Comparison of ENCODE assay signal across 13 cellular contexts in the genomic region with DNA sequence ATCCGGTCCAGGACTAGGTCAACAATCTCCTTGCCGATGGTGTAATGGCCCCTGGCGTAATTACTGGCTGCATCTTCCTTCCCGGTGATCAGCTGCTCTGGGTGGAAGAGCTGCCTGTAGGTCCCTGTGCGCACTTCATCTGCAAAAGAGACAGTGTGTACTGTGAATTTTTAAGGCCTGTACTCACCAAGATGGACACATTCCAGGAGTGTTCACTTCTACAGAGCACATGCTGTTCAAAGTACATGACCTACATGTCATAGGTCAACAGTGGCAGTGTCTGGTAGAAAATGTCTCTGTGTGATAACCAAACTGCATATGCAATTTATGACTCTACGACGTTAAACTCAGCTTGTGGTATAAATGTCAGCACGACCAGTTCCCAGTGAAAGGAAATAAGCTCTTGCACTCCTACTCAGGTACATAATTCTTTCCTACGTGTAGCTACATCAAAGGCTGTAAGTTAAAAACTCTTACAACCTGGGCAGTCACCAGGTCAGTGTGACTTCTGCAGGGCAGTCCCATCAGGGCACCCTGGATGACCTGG. TPM values are rescaled to one million over a fixed set of nuclear protein-coding genes. Genes with fewer than 3 reads are reported as not detected.
DNase-seq lines count a peak whose midpoint lies in the region; ATAC-seq, FAIRE-seq and TF ChIP-seq lines count a peak whose summit lies in the region.
"Not testable (repeated sequence)": the region's sequence is repeated elsewhere in the genome, so short reads cannot be mapped to it uniquely, and the experiment has no call there.
"Had no signal": no experiment of that assay in that cellular context is flagged by ENCODE, and none has a peak within 500 bp of the region (broad histone marks: within the 10 kb centered on the region; RNA-seq: fewer than 3 reads in every experiment).

No MANE protein-coding gene starts in this region.

- H3K27me3 ChIP-seq in K562 (ENCODE audit: control insufficient read depth in 2 of 2, insufficient read depth in 2 of 2, low read length in 2 of 2); heart right ventricle; right cardiac atrium (ENCODE audit: control insufficient read depth, insufficient read depth); right lobe of liver: not testable (repeated sequence)

- not testable (repeated sequence) for DNase-seq in activated CD4-positive, alpha-beta T cell treated with anti-CD3 and anti-CD28 coated beads for 36 hours; heart right ventricle; right cardiac atrium; right lobe of liver; urothelium cell line (ENCODE audit: low spot score)
- DNase-seq in K562 (ENCODE audit: extremely low read depth in 1 of 4, low spot score in 3 of 4): peak in 1 of 4 experiments; percentile 41

- not testable (repeated sequence) for H3K36me3 Mint-ChIP-seq in activated CD4-positive, alpha-beta T cell treated with anti-CD3 and anti-CD28 coated beads for 36 hours (ENCODE audit: low read depth)

- H3K4me1 Mint-ChIP-seq in activated CD4-positive, alpha-beta T cell treated with anti-CD3 and anti-CD28 coated beads for 36 hours: not testable (repeated sequence)

- not testable (repeated sequence) for TF ChIP-seq CTCF in C4-2B (conservative IDR thresholded peaks at IDR 0.05); K562 (IDR thresholded peaks at IDR 0.05 in 2 of 3, conservative IDR thresholded peaks at IDR 0.05 in 1 of 3; ENCODE audit: insufficient read depth in 2 of 3, low read depth in 1 of 3, low read length in 3 of 3); heart right ventricle (IDR thresholded peaks at IDR 0.05); right lobe of liver (IDR thresholded peaks at IDR 0.05)

- not testable (repeated sequence) for H3K4me3 ChIP-seq in K562; heart right ventricle; right cardiac atrium (ENCODE audit: low read length); right lobe of liver

- peak; percentile 42 for ATAC-seq in activated CD4-positive, alpha-beta T cell treated with anti-CD3 and anti-CD28 coated beads for 36 hours
- peak; percentile 69 for ATAC-seq in K562
- ATAC-seq in heart right ventricle: peak in 7 of 8 donors; percentile 46 to 87 (median 60)
- peak; percentile 67 to 82 for ATAC-seq in right cardiac atrium
- peak; percentile 82 to 89 (median 86) for ATAC-seq in right lobe of liver

- in situ Hi-C loops in K562 (cut with MboI): not testable (repeated sequence)

- CTCF ChIA-PET in activated CD4-positive, alpha-beta T cell treated with anti-CD3 and anti-CD28 coated beads for 36 hours (lab: Charles Lee); K562 (lab: Yijun Ruan, JAX; ENCODE audit: low intra/inter-chr PET ratio): not testable (repeated sequence)

- H3K79me2 ChIP-seq in K562 (ENCODE audit: control insufficient read depth, insufficient read depth, low read length): not testable (repeated sequence)

- H3K27me3 Mint-ChIP-seq in activated CD4-positive, alpha-beta T cell treated with anti-CD3 and anti-CD28 coated beads for 36 hours: not testable (repeated sequence)

- H3K9me3 Mint-ChIP-seq in activated CD4-positive, alpha-beta T cell treated with anti-CD3 and anti-CD28 coated beads for 36 hours (ENCODE audit: low read depth): not testable (repeated sequence)

- FAIRE-seq in K562 (lab: Jason Lieb, UNC) (peak; percentile 88), urothelium cell line (lab: Jason Lieb, UNC) (peak; percentile 46)

- H3K27ac Mint-ChIP-seq in activated CD4-positive, alpha-beta T cell treated with anti-CD3 and anti-CD28 coated beads for 36 hours: not testable (repeated sequence)

- not testable (repeated sequence) for H3K9me3 ChIP-seq in K562 (replicated peaks; ENCODE audit: control insufficient read depth, insufficient read depth, low read depth, low read length); heart right ventricle; right cardiac atrium (ENCODE audit: control insufficient read depth, low read length); right lobe of liver

- WGBS in K562 (ENCODE audit: insufficient coverage, low coverage, missing lambda C conversion rate): 10% methylated on average over 8 of the region's 9 CpGs
- 51 to 65% methylated on average over 9 of the region's 9 CpGs for WGBS in heart right ventricle, 2 donors
- WGBS in right cardiac atrium: 66% methylated on average over 9 of the region's 9 CpGs
- 56% methylated on average over 5 of the region's 9 CpGs for WGBS in right lobe of liver (ENCODE audit: insufficient coverage, low coverage, low lambda C conversion rate, missing lambda C conversion rate)

- H3K4me3 Mint-ChIP-seq in activated CD4-positive, alpha-beta T cell treated with anti-CD3 and anti-CD28 coated beads for 36 hours: not testable (repeated sequence)

- H3K27ac ChIP-seq in C4-2B: peak overlapping the region; percentile 72
- H3K27ac ChIP-seq in K562 (ENCODE audit: extremely low read depth, low read depth, low read length); right lobe of liver: not testable (repeated sequence)
- peak overlapping the region in 4 of 10 donors; percentile 47 to 80 (median 64) for H3K27ac ChIP-seq in heart right ventricle
- peak overlapping the region; percentile 45 for H3K27ac ChIP-seq in right cardiac atrium (ENCODE audit: low read length)

- not testable (repeated sequence) for H3K4me2 ChIP-seq in K562 (ENCODE audit: insufficient read depth, low read length)

- POLR2A ChIA-PET in activated CD4-positive, alpha-beta T cell treated with anti-CD3 and anti-CD28 coated beads for 36 hours (lab: Charles Lee); K562 (lab: Yijun Ruan, JAX): not testable (repeated sequence)

- H3K9me1 ChIP-seq in K562 (ENCODE audit: control insufficient read depth, insufficient read depth, low read length): not testable (repeated sequence)

- peak overlapping the region; percentile 51; the same call in 1 of the 2 replicates for H2AFZ ChIP-seq in K562 (ENCODE audit: low read depth, low read length)

- intact Hi-C loops in activated CD4-positive, alpha-beta T cell treated with anti-CD3 and anti-CD28 coated beads for 36 hours (cut with DNase I, micrococcal nuclease); K562 (cut with micrococcal nuclease); heart right ventricle (cut with DNase I); right cardiac atrium (cut with DNase I); right lobe of liver (cut with DNase I): not testable (repeated sequence)

- H3K4me1 ChIP-seq in K562 (replicated peaks in 1 of 2; ENCODE audit: control insufficient read depth in 2 of 2, insufficient read depth in 2 of 2, low read length in 2 of 2); right cardiac atrium (ENCODE audit: control insufficient read depth, insufficient read depth, low read length); right lobe of liver: not testable (repeated sequence)
- peaks cover 0 to 14% (median 0%) of the 10 kb centered on the region in 9 donors for H3K4me1 ChIP-seq in heart right ventricle

- not testable (repeated sequence) for BruUV-seq in K562 (replicated peaks; lab: Mats Ljungman, UMichigan)

- TF ChIP-seq EP300 in K562 (IDR thresholded peaks at IDR 0.05; ENCODE audit: low read length): not testable (repeated sequence)

- TF ChIP-seq POLR2A in K562 (conservative IDR thresholded peaks at IDR 0.05); right lobe of liver (IDR thresholded peaks at IDR 0.05): not testable (repeated sequence)

- not testable (repeated sequence) for H3K9ac ChIP-seq in K562 (ENCODE audit: insufficient read depth in 1 of 2, low read depth in 2 of 2, low read length in 2 of 2)

- H4K20me1 ChIP-seq in K562 (replicated peaks; ENCODE audit: control insufficient read depth, insufficient read depth, low read length): not testable (repeated sequence)

- not testable (repeated sequence) for TF ChIP-seq RAD21 in K562 (CRISPR knock-in tag; conservative IDR thresholded peaks at IDR 0.05 in 1 of 2, IDR thresholded peaks at IDR 0.05 in 1 of 2)

- not testable (repeated sequence) for H3K36me3 ChIP-seq in K562 (ENCODE audit: control insufficient read depth, insufficient read depth, low read length); right lobe of liver
- H3K36me3 ChIP-seq in heart right ventricle: peaks cover 0 to 14% (median 0%) of the 10 kb centered on the region in 9 donors

RNA-seq across cellular contexts. Expression of gene TUBA3E, which starts 3.1 kb away (rescaled TPM):
- not detected for total RNA-seq in activated CD4-positive, alpha-beta T cell treated with anti-CD3 and anti-CD28 coated beads for 36 hours
- not detected in 2 replicates for total RNA-seq in K562 (2011; cell fraction: chromatin; rRNA removed; ENCODE audit: low replicate concordance)
- total RNA-seq in K562 (2011; cell fraction: nucleolus; rRNA removed): not detected in 2 replicates
- total RNA-seq in K562 (2011; cell fraction: nucleoplasm; rRNA removed): not detected in 2 replicates
- 0.14 and 0.41 TPM in 2 replicates for total RNA-seq in K562 (2014; rRNA removed)
- total RNA-seq in K562 (2014; rRNA removed; fragmentation: Illumina TruSeq; extraction: Trizol): 0.10 TPM in 1 of 2 replicates, not detected in the other
- 0.15 and 0.25 TPM in 2 replicates for total RNA-seq in K562 (2015; rRNA removed; fragmentation: Illumina TruSeq; extraction: Trizol)
- not detected in 2 replicates for total RNA-seq in K562 (2021)
- polyA plus RNA-seq in K562 (2011; rRNA removed): 0.11 and 0.26 TPM in 2 replicates
- 0.34 and 0.48 TPM in 2 replicates for polyA plus RNA-seq in K562 (2011; cell fraction: cytosol; rRNA removed)
- polyA plus RNA-seq in K562 (2011; cell fraction: nucleus; rRNA removed): 0.34 and 0.37 TPM in 2 replicates
- 0.06 and 0.09 TPM in 2 replicates for polyA plus RNA-seq in K562 (2012)
- 0.22 and 0.30 TPM in 2 replicates for polyA plus RNA-seq in K562 (2014; fragmentation: Illumina TruSeq; extraction: Trizol)
- polyA plus RNA-seq in K562 (2014; fragmentation: Nextera tagmentation; extraction: Ambion mirVana): under 1 TPM in 1 of 2 experiments, not detected in 1; 0.13 TPM
- 0.09 and 0.12 TPM in 2 replicates for polyA plus RNA-seq in K562 (2014; rRNA removed)
- polyA minus RNA-seq in K562 (2011; rRNA and poly(A)+ RNA removed): 0.14 TPM in 1 of 2 replicates, not detected in the other
- not detected in 2 replicates for polyA minus RNA-seq in K562 (2011; cell fraction: cytosol; rRNA and poly(A)+ RNA removed)
- not detected in 2 replicates for polyA minus RNA-seq in K562 (2011; cell fraction: nucleus; rRNA and poly(A)+ RNA removed)
- 100 to 1,000 TPM in 1 of 10 donors, 10 to 100 TPM in 3, 1 to 10 TPM in 6; 2.3 to 109 (median 8.7) TPM for total RNA-seq in heart right ventricle
- polyA plus RNA-seq in heart right ventricle: 100 to 1,000 TPM in 1 of 2 donors, 10 to 100 TPM in 1; 48.3 to 286 TPM
- 10 to 100 TPM in 2 of 4 donors, 1 to 10 TPM in 2; 2.8 to 17.2 (median 9.4) TPM for total RNA-seq in right cardiac atrium
- 28.8 TPM for polyA plus RNA-seq in right cardiac atrium
- not detected for total RNA-seq in right lobe of liver
- total RNA-seq: CD4-positive, alpha-beta memory T cell; HT-29; IMR-90 had no signal
- polyA plus RNA-seq: A549; BJ; CD14-positive monocyte; CD4-positive, alpha-beta memory T cell; IMR-90 had no signal

RNA-seq across cellular contexts. Expression of gene MZT2B, which starts 13.1 kb away (rescaled TPM):
- 100 to 1,000 TPM; 281 to 343 TPM for total RNA-seq in activated CD4-positive, alpha-beta T cell treated with anti-CD3 and anti-CD28 coated beads for 36 hours
- total RNA-seq in K562 (2011; cell fraction: chromatin; rRNA removed; ENCODE audit: low replicate concordance): 10.2 and 28.9 TPM in 2 replicates
- total RNA-seq in K562 (2011; cell fraction: nucleolus; rRNA removed): 71.5 and 79.0 TPM in 2 replicates
- 32.1 and 38.3 TPM in 2 replicates for total RNA-seq in K562 (2011; cell fraction: nucleoplasm; rRNA removed)
- total RNA-seq in K562 (2014; rRNA removed) (435 and 624 TPM in 2 replicates), K562 (2014; rRNA removed; fragmentation: Illumina TruSeq; extraction: Trizol) (15.9 and 19.3 TPM in 2 replicates), K562 (2015; rRNA removed; fragmentation: Illumina TruSeq; extraction: Trizol) (102 and 115 TPM in 2 replicates), K562 (2021) (379 and 394 TPM in 2 replicates), heart right ventricle (100 to 1,000 TPM; 297 to 528 (median 396) TPM), right cardiac atrium (100 to 1,000 TPM; 222 to 339 (median 260) TPM), right lobe of liver (100 to 1,000 TPM in 2 of 6 experiments, 10 to 100 TPM in 4; 69.5 to 125 (median 89.1) TPM)
- polyA plus RNA-seq in K562 (2011; rRNA removed) (114 and 170 TPM in 2 replicates), K562 (2014; fragmentation: Illumina TruSeq; extraction: Trizol) (12.5 and 57.0 TPM in 2 replicates), K562 (2014; fragmentation: Nextera tagmentation; extraction: Ambion mirVana) (1 to 10 TPM; 5.1 to 9.3 TPM), K562 (2014; rRNA removed) (321 and 383 TPM in 2 replicates), heart right ventricle (100 to 1,000 TPM; 499 to 911 TPM), right cardiac atrium (287 TPM)
- polyA plus RNA-seq in K562 (2011; cell fraction: cytosol; rRNA removed): 101 and 352 TPM in 2 replicates
- polyA plus RNA-seq in K562 (2011; cell fraction: nucleus; rRNA removed): 57.8 and 72.4 TPM in 2 replicates
- 267 and 316 TPM in 2 replicates for polyA plus RNA-seq in K562 (2012)
- polyA minus RNA-seq in K562 (2011; rRNA and poly(A)+ RNA removed): 3.0 and 3.9 TPM in 2 replicates
- polyA minus RNA-seq in K562 (2011; cell fraction: cytosol; rRNA and poly(A)+ RNA removed): 41.0 and 73.4 TPM in 2 replicates
- 24.0 and 37.5 TPM in 2 replicates for polyA minus RNA-seq in K562 (2011; cell fraction: nucleus; rRNA and poly(A)+ RNA removed)

RNA-seq across cellular contexts. Expression of gene SMPD4, which starts 13.8 kb away (rescaled TPM):
- 10 to 100 TPM; 73.8 to 78.6 TPM for total RNA-seq in activated CD4-positive, alpha-beta T cell treated with anti-CD3 and anti-CD28 coated beads for 36 hours
- total RNA-seq in K562 (2011; cell fraction: chromatin; rRNA removed; ENCODE audit: low replicate concordance): 91.3 and 261 TPM in 2 replicates
- 155 and 168 TPM in 2 replicates for total RNA-seq in K562 (2011; cell fraction: nucleolus; rRNA removed)
- 102 and 110 TPM in 2 replicates for total RNA-seq in K562 (2011; cell fraction: nucleoplasm; rRNA removed)
- total RNA-seq in K562 (2014; rRNA removed) (46.6 and 61.6 TPM in 2 replicates), K562 (2014; rRNA removed; fragmentation: Illumina TruSeq; extraction: Trizol) (25.7 and 26.0 TPM in 2 replicates), K562 (2015; rRNA removed; fragmentation: Illumina TruSeq; extraction: Trizol) (35.7 and 39.6 TPM in 2 replicates), K562 (2021) (108 and 123 TPM in 2 replicates), heart right ventricle (10 to 100 TPM; 21.9 to 33.6 (median 25.9) TPM), right cardiac atrium (10 to 100 TPM; 22.3 to 24.8 (median 24.2) TPM), right lobe of liver (10 to 100 TPM; 19.0 to 24.3 (median 21.6) TPM)
- polyA plus RNA-seq in K562 (2011; rRNA removed) (33.4 and 80.6 TPM in 2 replicates), K562 (2014; fragmentation: Illumina TruSeq; extraction: Trizol) (79.3 and 102 TPM in 2 replicates), K562 (2014; fragmentation: Nextera tagmentation; extraction: Ambion mirVana) (1 to 10 TPM; 7.5 to 8.8 TPM), K562 (2014; rRNA removed) (65.1 and 71.4 TPM in 2 replicates), heart right ventricle (10 to 100 TPM; 31.6 to 60.6 TPM), right cardiac atrium (19.9 TPM)
- polyA plus RNA-seq in K562 (2011; cell fraction: cytosol; rRNA removed): 38.3 and 60.1 TPM in 2 replicates
- polyA plus RNA-seq in K562 (2011; cell fraction: nucleus; rRNA removed): 258 and 368 TPM in 2 replicates
- polyA plus RNA-seq in K562 (2012): 62.6 and 64.0 TPM in 2 replicates
- polyA minus RNA-seq in K562 (2011; rRNA and poly(A)+ RNA removed): 26.6 and 35.5 TPM in 2 replicates
- 63.5 and 85.1 TPM in 2 replicates for polyA minus RNA-seq in K562 (2011; cell fraction: cytosol; rRNA and poly(A)+ RNA removed)
- 80.4 and 94.5 TPM in 2 replicates for polyA minus RNA-seq in K562 (2011; cell fraction: nucleus; rRNA and poly(A)+ RNA removed)

RNA-seq across cellular contexts. Expression of gene CCDC74B, which starts 50.2 kb away (rescaled TPM):
- total RNA-seq in activated CD4-positive, alpha-beta T cell treated with anti-CD3 and anti-CD28 coated beads for 36 hours: 1 to 10 TPM; 2.5 to 3.2 TPM
- total RNA-seq in K562 (2011; cell fraction: chromatin; rRNA removed; ENCODE audit: low replicate concordance): 4.0 and 15.6 TPM in 2 replicates
- 8.2 and 11.2 TPM in 2 replicates for total RNA-seq in K562 (2011; cell fraction: nucleolus; rRNA removed)
- 6.4 and 6.6 TPM in 2 replicates for total RNA-seq in K562 (2011; cell fraction: nucleoplasm; rRNA removed)
- total RNA-seq in K562 (2014; rRNA removed) (0.59 and 0.65 TPM in 2 replicates), K562 (2014; rRNA removed; fragmentation: Illumina TruSeq; extraction: Trizol) (0.11 and 0.19 TPM in 2 replicates), K562 (2015; rRNA removed; fragmentation: Illumina TruSeq; extraction: Trizol) (0.25 and 0.57 TPM in 2 replicates), K562 (2021) (1.0 and 1.4 TPM in 2 replicates), heart right ventricle (1 to 10 TPM in 1 of 10 donors, under 1 TPM in 8, not detected in 1; 0.25 to 1.4 (median 0.47) TPM), right cardiac atrium (1 to 10 TPM in 2 of 4 donors, under 1 TPM in 2; 0.72 to 2.2 (median 1.1) TPM), right lobe of liver (under 1 TPM in 3 of 6 experiments, not detected in 3; 0.19 to 0.74 (median 0.26) TPM)
- polyA plus RNA-seq in K562 (2011; rRNA removed) (1.2 and 2.1 TPM in 2 replicates), K562 (2014; fragmentation: Illumina TruSeq; extraction: Trizol) (0.28 and 0.45 TPM in 2 replicates), K562 (2014; fragmentation: Nextera tagmentation; extraction: Ambion mirVana) (under 1 TPM in 1 of 2 experiments, not detected in 1; 0.04 TPM), K562 (2014; rRNA removed) (1.5 and 1.6 TPM in 2 replicates), heart right ventricle (under 1 TPM; 0.66 to 0.86 TPM), right cardiac atrium (1.9 TPM)
- 0.68 and 1.6 TPM in 2 replicates for polyA plus RNA-seq in K562 (2011; cell fraction: cytosol; rRNA removed)
- 16.4 and 25.1 TPM in 2 replicates for polyA plus RNA-seq in K562 (2011; cell fraction: nucleus; rRNA removed)
- polyA plus RNA-seq in K562 (2012): 2.9 and 6.0 TPM in 2 replicates
- 0.18 and 0.42 TPM in 2 replicates for polyA minus RNA-seq in K562 (2011; rRNA and poly(A)+ RNA removed)
- 0.36 TPM in 1 of 2 replicates, not detected in the other for polyA minus RNA-seq in K562 (2011; cell fraction: cytosol; rRNA and poly(A)+ RNA removed)
- polyA minus RNA-seq in K562 (2011; cell fraction: nucleus; rRNA and poly(A)+ RNA removed): 1.9 TPM in 2 replicates
- polyA plus RNA-seq: CD14-positive monocyte; CD4-positive, alpha-beta memory T cell had no signal
